Comparison of ENCODE assay signal across 9 cellular contexts in genomic region chr6:28159029-28159607, GRCh38. TPM values are rescaled to one million over a fixed set of nuclear protein-coding genes. Genes with fewer than 3 reads are reported as not detected.
"Had no signal": no experiment of that assay in that cellular context is flagged by ENCODE, and none has a peak within 500 bp of the region (broad histone marks: within the 10 kb centered on the region; RNA-seq: fewer than 3 reads in every experiment).

No MANE protein-coding gene starts in this region.

- ATAC-seq: GM12878 had no signal

- H3K4me3 ChIP-seq: GM12878 had no signal

- DNase-seq: GDM1, GF-D8 had no signal

- FAIRE-seq: G401.6, GM12878, GM12891, GM12892, GM18507, GM19239 had no signal

RNA-seq across cellular contexts. Expression of gene ZSCAN16, which starts 34.7 kb away (rescaled TPM):
- total RNA-seq: G401 had no signal
